In genomic region chr14:103116645-103117044, GRCh38 we compare ENCODE assay signal across 1 cellular context.
TF ChIP-seq lines count a peak whose summit lies in the region.

No MANE protein-coding gene starts in this region.

TF ChIP-seq in GM12878, 131 proteins besides CTCF, POLR2A, EP300 and RAD21:
- TF ChIP-seq NR2F1 (conservative IDR thresholded peaks at IDR 0.05): 0 out of 2 replicates have a peak, but pooled peaks have one; percentile 24
- TF ChIP-seq CEBPB (IDR thresholded peaks at IDR 0.05; ENCODE audit: borderline replicate concordance in 1 of 2, low read depth in 2 of 2, low read length in 2 of 2): no peak
- 0 out of 2 replicates have a peak, but pooled peaks have one; percentile 23 for TF ChIP-seq MLLT1 (IDR thresholded peaks at IDR 0.05)
- no peak for TF ChIP-seq HSF1 (IDR thresholded peaks at IDR 0.05; ENCODE audit: low read depth, low read length)
